ENCODE assay signal across 2 cellular contexts in genomic region chr6:139847322-139847797, GRCh38.
TF ChIP-seq lines count a peak whose summit lies in the region.

No MANE protein-coding gene starts in this region.

TF ChIP-seq in GM23338, 12 proteins besides CTCF, POLR2A, EP300 and RAD21:
- no peak for TF ChIP-seq ETS1 (IDR thresholded peaks at IDR 0.05)
- TF ChIP-seq NANOG (IDR thresholded peaks at IDR 0.05; ENCODE audit: borderline replicate concordance) = no peak
- TF ChIP-seq EZH2 (IDR thresholded peaks at IDR 0.05; ENCODE audit: low read depth, unreplicated experiment) = no peak
- no peak for TF ChIP-seq JUNB (IDR thresholded peaks at IDR 0.05; ENCODE audit: unreplicated experiment)
- no peak for TF ChIP-seq CREB1 (CRISPR knock-in tag; IDR thresholded peaks at IDR 0.05; ENCODE audit: low read depth)
- no peak for TF ChIP-seq ZNF331 (CRISPR knock-in tag; IDR thresholded peaks at IDR 0.05; ENCODE audit: low read depth)
- no peak for TF ChIP-seq POLR2AphosphoS5 (IDR thresholded peaks at IDR 0.05; ENCODE audit: low read depth)
- no peak for TF ChIP-seq ZNF114 (CRISPR knock-in tag; IDR thresholded peaks at IDR 0.05)
- TF ChIP-seq ZNF462 (CRISPR knock-in tag; IDR thresholded peaks at IDR 0.05) = no peak
- no peak for TF ChIP-seq EZH2phosphoT487 (IDR thresholded peaks at IDR 0.05; ENCODE audit: unreplicated experiment)
- no peak for TF ChIP-seq REST (IDR thresholded peaks at IDR 0.05; ENCODE audit: unreplicated experiment)
- TF ChIP-seq STAT1 (IDR thresholded peaks at IDR 0.05; ENCODE audit: unreplicated experiment) = no peak

TF ChIP-seq in GM12878, 131 proteins besides CTCF, POLR2A, EP300 and RAD21:
- no peak for TF ChIP-seq MAX (IDR thresholded peaks at IDR 0.05; ENCODE audit: low read depth, low read length)
- TF ChIP-seq SREBF1 (IDR thresholded peaks at IDR 0.05; ENCODE audit: low read length) = no peak
- TF ChIP-seq HCFC1 (IDR thresholded peaks at IDR 0.05; ENCODE audit: low read length) = no peak
- TF ChIP-seq RELA (IDR thresholded peaks at IDR 0.05; ENCODE audit: borderline replicate concordance, partially characterized antibody) = no peak
